22 cellular contexts compared by ENCODE assay signal in the genomic region with DNA sequence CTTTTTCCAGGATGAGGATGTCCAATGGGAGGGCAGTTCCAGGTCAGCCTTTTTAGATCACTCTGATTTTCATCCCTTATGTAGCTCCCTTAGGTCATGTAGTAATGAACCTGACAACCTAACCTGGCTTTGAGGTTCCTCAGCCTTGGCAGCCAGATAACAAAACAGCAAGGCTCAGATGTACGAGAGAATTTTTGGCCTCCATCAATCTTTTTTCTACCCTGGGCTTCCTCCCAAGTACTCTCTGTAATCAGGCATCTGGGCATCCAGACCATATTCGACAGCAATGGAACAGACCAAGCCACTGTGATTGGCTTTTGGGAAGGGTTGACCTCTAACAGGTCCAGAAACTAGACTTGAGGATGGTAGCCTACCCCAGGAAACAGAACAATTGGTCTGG. TPM values are rescaled to one million over a fixed set of nuclear protein-coding genes. Genes with fewer than 3 reads are reported as not detected.
DNase-seq lines count a peak whose midpoint lies in the region; ATAC-seq, FAIRE-seq and TF ChIP-seq lines count a peak whose summit lies in the region.
"Had no signal": no experiment of that assay in that cellular context is flagged by ENCODE, and none has a peak within 500 bp of the region (broad histone marks: within the 10 kb centered on the region; RNA-seq: fewer than 3 reads in every experiment).

No MANE protein-coding gene starts in this region.

- H3K27ac Mint-ChIP-seq in activated CD4-positive, alpha-beta T cell treated with anti-CD3 and anti-CD28 coated beads, Interleukin-2, amount 10 ng/mL, durations not matched to agents 24 days and 14 days: no peak overlapping the region
- no peak overlapping the region for H3K27ac Mint-ChIP-seq in activated CD4-positive, alpha-beta T cell treated with anti-CD3 and anti-CD28 coated beads for 36 hours
- no peak overlapping the region for H3K27ac Mint-ChIP-seq in Caco-2 (ENCODE audit: unreplicated experiment)
- H3K27ac Mint-ChIP-seq: CD14-positive monocyte; CD4-positive, alpha-beta memory T cell; CD4-positive, CD25-positive, alpha-beta regulatory T cell; CD8-positive, alpha-beta memory T cell had no signal

- H3K36me3 Mint-ChIP-seq in activated CD4-positive, alpha-beta T cell treated with anti-CD3 and anti-CD28 coated beads, Interleukin-2, amount 10 ng/mL, durations not matched to agents 24 days and 14 days (ENCODE audit: low read depth): no peaks in the 10 kb centered on the region
- H3K36me3 Mint-ChIP-seq in activated CD4-positive, alpha-beta T cell treated with anti-CD3 and anti-CD28 coated beads for 36 hours (ENCODE audit: low read depth): no peaks in the 10 kb centered on the region
- no peaks in the 10 kb centered on the region for H3K36me3 Mint-ChIP-seq in Caco-2 (ENCODE audit: insufficient read depth, unreplicated experiment)
- H3K36me3 Mint-ChIP-seq: CD14-positive monocyte; CD4-positive, alpha-beta memory T cell; CD4-positive, CD25-positive, alpha-beta regulatory T cell; CD8-positive, alpha-beta memory T cell had no signal

- no peak overlapping the region for H3K4me3 ChIP-seq in Caco-2 (ENCODE audit: low read depth, low read length)
- H3K4me3 ChIP-seq: A549, BLaER1, GM12878 had no signal

- peaks cover 3% of the 10 kb centered on the region; the same call in 1 of the 2 replicates for H3K9me3 ChIP-seq in Caco-2
- H3K9me3 ChIP-seq: A549, BE2C, BLaER1 had no signal

- no peak overlapping the region for H3K4me3 Mint-ChIP-seq in activated CD4-positive, alpha-beta T cell treated with anti-CD3 and anti-CD28 coated beads, Interleukin-2, amount 10 ng/mL, durations not matched to agents 24 days and 14 days
- H3K4me3 Mint-ChIP-seq in activated CD4-positive, alpha-beta T cell treated with anti-CD3 and anti-CD28 coated beads for 36 hours: no peak overlapping the region
- no peak overlapping the region for H3K4me3 Mint-ChIP-seq in Caco-2 (ENCODE audit: unreplicated experiment)
- H3K4me3 Mint-ChIP-seq: CD14-positive monocyte; CD4-positive, alpha-beta memory T cell; CD4-positive, CD25-positive, alpha-beta regulatory T cell; CD8-positive, alpha-beta memory T cell had no signal

- no peaks in the 10 kb centered on the region for H3K4me1 Mint-ChIP-seq in activated CD4-positive, alpha-beta T cell treated with anti-CD3 and anti-CD28 coated beads, Interleukin-2, amount 10 ng/mL, durations not matched to agents 24 days and 14 days
- H3K4me1 Mint-ChIP-seq in activated CD4-positive, alpha-beta T cell treated with anti-CD3 and anti-CD28 coated beads for 36 hours: no peaks in the 10 kb centered on the region
- H3K4me1 Mint-ChIP-seq in Caco-2 (ENCODE audit: low read depth, unreplicated experiment): no peaks in the 10 kb centered on the region
- H3K4me1 Mint-ChIP-seq: CD14-positive monocyte; CD4-positive, alpha-beta memory T cell; CD4-positive, CD25-positive, alpha-beta regulatory T cell; CD8-positive, alpha-beta memory T cell had no signal

- H3K9me3 Mint-ChIP-seq in activated CD4-positive, alpha-beta T cell treated with anti-CD3 and anti-CD28 coated beads, Interleukin-2, amount 10 ng/mL, durations not matched to agents 24 days and 14 days: no peaks in the 10 kb centered on the region
- no peaks in the 10 kb centered on the region for H3K9me3 Mint-ChIP-seq in activated CD4-positive, alpha-beta T cell treated with anti-CD3 and anti-CD28 coated beads for 36 hours (ENCODE audit: low read depth)
- H3K9me3 Mint-ChIP-seq in Caco-2 (ENCODE audit: unreplicated experiment): no peaks in the 10 kb centered on the region
- H3K9me3 Mint-ChIP-seq: CD14-positive monocyte; CD4-positive, alpha-beta memory T cell; CD4-positive, CD25-positive, alpha-beta regulatory T cell; CD8-positive, alpha-beta memory T cell had no signal

- no TSS peak for BruUV-seq in Caco-2 (replicated peaks; lab: Mats Ljungman, UMichigan)

- H3K36me3 ChIP-seq in Caco-2 (ENCODE audit: control insufficient read depth, insufficient read depth, low read length): no peaks in the 10 kb centered on the region
- H3K36me3 ChIP-seq: BE2C, BLaER1 had no signal

- FAIRE-seq in H54 (lab: Jason Lieb, UNC): no peak
- FAIRE-seq: A549, D721Med, GM12878, GM12892, GM18507 had no signal

- H3K4me1 ChIP-seq in Caco-2: no peaks in the 10 kb centered on the region
- H3K4me1 ChIP-seq: BE2C, BLaER1 had no signal

- DNase-seq in activated CD4-positive, alpha-beta T cell treated with anti-CD3 and anti-CD28 coated beads, Interleukin-2, amount 10 ng/mL, durations not matched to agents 24 days and 14 days: peak; percentile 46
- DNase-seq in activated CD4-positive, alpha-beta T cell treated with anti-CD3 and anti-CD28 coated beads for 36 hours: no peak
- DNase-seq in cerebellum (ENCODE audit: low spot score) (peak; percentile 28), pons (ENCODE audit: low spot score) (peak; percentile 10), H54 (ENCODE audit: insufficient read length, low spot score) (no peak), Caco-2 (no peak)
- DNase-seq: ACHN; BE2C; Calu3; CD4-positive, alpha-beta memory T cell; CD4-positive, CD25-positive, alpha-beta regulatory T cell; CD8-positive, alpha-beta memory T cell; COR-L47; DMS79 treated with DMSO at 0.1 percent for 48 hours; GDM1 had no signal

- ATAC-seq in activated CD4-positive, alpha-beta T cell treated with anti-CD3 and anti-CD28 coated beads for 36 hours: no peak
- ATAC-seq: A549, GM12878 had no signal

- no peak for TF ChIP-seq CTCF in Caco-2 (IDR thresholded peaks at IDR 0.05; ENCODE audit: insufficient read depth in 1 of 2, low read depth in 1 of 2, low read length in 1 of 2, severe bottlenecking in 1 of 2, unreplicated experiment in 1 of 2)

- peaks cover 3% of the 10 kb centered on the region for H3K27me3 Mint-ChIP-seq in activated CD4-positive, alpha-beta T cell treated with anti-CD3 and anti-CD28 coated beads, Interleukin-2, amount 10 ng/mL, durations not matched to agents 24 days and 14 days
- H3K27me3 Mint-ChIP-seq in activated CD4-positive, alpha-beta T cell treated with anti-CD3 and anti-CD28 coated beads for 36 hours: peaks cover 9% of the 10 kb centered on the region
- H3K27me3 Mint-ChIP-seq in Caco-2 (ENCODE audit: insufficient read depth, unreplicated experiment): peaks cover 14% of the 10 kb centered on the region

- no peaks in the 10 kb centered on the region for H3K27me3 ChIP-seq in Caco-2 (replicated peaks; ENCODE audit: control insufficient read depth, insufficient read depth, low read length)
- H3K27me3 ChIP-seq: BE2C, BLaER1 had no signal

- CTCF ChIA-PET in activated CD4-positive, alpha-beta T cell treated with anti-CD3 and anti-CD28 coated beads for 36 hours (lab: Charles Lee): no interaction called here
- CTCF ChIA-PET in Caco-2 (lab: Charles Lee): no interaction called here

- TF ChIP-seq POLR2A in H54 (IDR thresholded peaks at IDR 0.05; ENCODE audit: low read depth, low read length): no peak

- intact Hi-C loops in activated CD4-positive, alpha-beta T cell treated with anti-CD3 and anti-CD28 coated beads, Interleukin-2, amount 10 ng/mL, durations not matched to agents 24 days and 14 days (cut with micrococcal nuclease): no loop called here
- intact Hi-C loops in activated CD4-positive, alpha-beta T cell treated with anti-CD3 and anti-CD28 coated beads for 36 hours (cut with DNase I, micrococcal nuclease): no loop called here
- intact Hi-C loops in Caco-2 (cut with micrococcal nuclease; ENCODE audit: unreplicated experiment): loop anchor here (10.0 kb wide), 1 partner anchor 329 kb away; no protein-coding TSS in a partner anchor

- POLR2A ChIA-PET in activated CD4-positive, alpha-beta T cell treated with anti-CD3 and anti-CD28 coated beads for 36 hours (lab: Charles Lee): no interaction called here
- POLR2A ChIA-PET in Caco-2 (lab: Charles Lee): no interaction called here

RNA-seq across cellular contexts. Expression of a gene that starts 38.6 kb away (rescaled TPM):
- total RNA-seq in activated CD4-positive, alpha-beta T cell treated with anti-CD3 and anti-CD28 coated beads, Interleukin-2, amount 10 ng/mL, durations not matched to agents 24 days and 14 days: not detected in 2 replicates
- not detected for total RNA-seq in activated CD4-positive, alpha-beta T cell treated with anti-CD3 and anti-CD28 coated beads for 36 hours
- 12.1 TPM for total RNA-seq in cerebellum
- 0.16 TPM in 1 of 2 replicates, not detected in the other for total RNA-seq in Caco-2 (2022)
- total RNA-seq: Calu3; CD4-positive, alpha-beta memory T cell; CD4-positive, CD25-positive, alpha-beta regulatory T cell; CD8-positive, alpha-beta memory T cell; GM12878 had no signal

Comparison
In these comparisons a context has a peak if more than half of its experiments do, and no peak if none do; other contexts are left out.
1. DNase-seq: peak in activated CD4-positive, alpha-beta T cell treated with anti-CD3 and anti-CD28 coated beads, Interleukin-2, amount 10 ng/mL, durations not matched to agents 24 days and 14 days (single experiment), cerebellum (single experiment) and pons (single experiment); none in activated CD4-positive, alpha-beta T cell treated with anti-CD3 and anti-CD28 coated beads for 36 hours (single experiment), H54 (single experiment) and Caco-2 (0 of 2).
2. RNA of a gene that starts 38.6 kb away (total RNA-seq): 12.1 TPM in cerebellum (single experiment); 0.16 TPM in Caco-2, not detected in activated CD4-positive, alpha-beta T cell treated with anti-CD3 and anti-CD28 coated beads, Interleukin-2, amount 10 ng/mL, durations not matched to agents 24 days and 14 days and not detected in activated CD4-positive, alpha-beta T cell treated with anti-CD3 and anti-CD28 coated beads for 36 hours; every median in the first group is over 10 times any median in the second.